ENCODE assay signal across 15 cellular contexts in the genomic region with DNA sequence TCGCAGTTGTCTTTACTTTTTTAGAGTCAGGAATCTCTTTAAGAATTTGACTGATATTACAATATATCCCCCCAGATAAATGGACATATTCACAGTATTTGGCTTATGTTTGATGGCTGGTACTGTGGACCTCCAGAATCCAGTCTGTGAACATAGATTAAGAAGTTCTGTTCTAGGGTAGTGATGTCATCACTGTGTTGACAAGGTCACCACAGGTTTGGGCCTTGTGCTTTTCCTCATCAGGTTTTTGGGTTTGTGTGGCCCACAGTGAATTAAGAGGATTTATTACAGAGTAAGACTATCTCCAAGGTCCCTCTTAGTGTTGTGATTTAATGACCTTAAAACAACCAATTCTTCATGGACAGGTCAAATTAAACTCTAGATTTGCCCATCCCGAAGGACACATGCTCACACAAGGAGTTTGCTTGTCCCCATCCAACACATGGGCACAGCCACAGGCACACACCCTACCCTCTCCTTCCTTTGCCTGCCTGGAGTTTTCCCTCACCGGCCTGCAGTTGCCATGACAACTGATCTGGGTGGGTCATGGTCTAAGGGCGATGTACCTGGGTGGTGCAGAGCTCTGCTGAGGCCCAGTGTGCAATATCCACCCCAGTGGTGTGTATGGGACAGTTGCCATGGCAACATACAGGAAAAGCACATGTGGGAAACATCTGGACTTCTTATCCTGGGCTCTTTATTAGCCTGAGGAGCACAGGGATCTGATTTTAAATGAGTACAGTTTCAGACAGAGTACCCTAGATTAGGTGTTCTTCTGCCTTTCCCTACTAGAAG.
DNase-seq lines count a peak whose midpoint lies in the region; ATAC-seq and TF ChIP-seq lines count a peak whose summit lies in the region.
"Had no signal": no experiment of that assay in that cellular context is flagged by ENCODE, and none has a peak within 500 bp of the region (broad histone marks: within the 10 kb centered on the region; RNA-seq: fewer than 3 reads in every experiment).

No MANE protein-coding gene starts in this region.

- 77 to 78% methylated on average over 4 of the region's 4 CpGs for WGBS in heart right ventricle, 2 donors

- H3K27ac ChIP-seq in heart right ventricle: peak overlapping the region in 5 of 10 donors; percentile 1 to 78 (median 18)
- H3K27ac ChIP-seq: adrenal gland, sigmoid colon, SJSA1 had no signal

- peaks cover 45 to 94% (median 70%) of the 10 kb centered on the region in 9 donors for H3K4me1 ChIP-seq in heart right ventricle

- peaks cover 0 to 9% (median 0%) of the 10 kb centered on the region in 9 donors for H3K36me3 ChIP-seq in heart right ventricle
- H3K36me3 ChIP-seq: adrenal gland, SJSA1, transverse colon had no signal

- no peaks in the 10 kb centered on the region for H3K9me3 ChIP-seq in heart right ventricle
- H3K9me3 ChIP-seq: adrenal gland, sigmoid colon, SJSA1, transverse colon had no signal

- in situ Hi-C loops in astrocyte of the spinal cord (cut with HindIII; ENCODE audit: low sequenced_read_pairs): no loop called here

- ATAC-seq in Right ventricle myocardium superior (ENCODE audit: poor library complexity) (peak; percentile 18), heart right ventricle (peak in 7 of 8 donors; percentile 16 to 52 (median 29)), GM18505 (IDR thresholded peaks at IDR 0.05; ENCODE audit: unreplicated experiment) (no peak)
- ATAC-seq: activated CD8-positive, alpha-beta T cell treated with anti-CD3 and anti-CD28 coated beads for 36 hours; natural killer cell had no signal

- no peak for TF ChIP-seq POLR2A in GM18505 (IDR thresholded peaks at IDR 0.05; ENCODE audit: borderline replicate concordance, extremely low read depth, insufficient read depth, insufficient read length)

- H3K4me3 ChIP-seq in astrocyte of the spinal cord (ENCODE audit: low read depth, low read length) (no peak overlapping the region), heart right ventricle (no peak overlapping the region)
- H3K4me3 ChIP-seq: adrenal gland, sigmoid colon, SJSA1, transverse colon had no signal

- no peak for TF ChIP-seq CTCF in astrocyte of the spinal cord (IDR thresholded peaks at IDR 0.05; ENCODE audit: low read depth, low read length)
- no peak for TF ChIP-seq CTCF in heart right ventricle (IDR thresholded peaks at IDR 0.05)

- intact Hi-C loops in Right ventricle myocardium superior (cut with DNase I) (loop anchor here (10.0 kb wide), 1 partner anchor 57 kb away; no protein-coding TSS in a partner anchor), cardiac septum (cut with DNase I) (no loop called here), heart right ventricle (cut with DNase I) (loop anchor here in 2 of 10 donors (10.0 kb wide), 1 partner anchor 63 kb away; no protein-coding TSS in a partner anchor)

- H3K27me3 ChIP-seq in heart right ventricle: no peaks in the 10 kb centered on the region
- H3K27me3 ChIP-seq: adrenal gland, sigmoid colon, SJSA1, transverse colon had no signal

- DNase-seq in Right ventricle myocardium superior (no peak), cardiac septum (ENCODE audit: low spot score) (no peak), astrocyte of the spinal cord (ENCODE audit: low read depth, low spot score) (peak; percentile 40), heart right ventricle (no peak), COLO829 (ENCODE audit: low spot score) (no peak), mucosa of gallbladder (ENCODE audit: low spot score) (no peak), RPMI8226 (no peak)
- DNase-seq: activated CD8-positive, alpha-beta T cell treated with anti-CD3 and anti-CD28 coated beads for 36 hours; GOT3; natural killer cell; sigmoid colon; transverse colon had no signal
